In genomic region chr4:110867251-110867960, GRCh38 we compare ENCODE assay signal across 13 cellular contexts.
DNase-seq lines count a peak whose midpoint lies in the region; ATAC-seq and TF ChIP-seq lines count a peak whose summit lies in the region.
"Had no signal": no experiment of that assay in that cellular context is flagged by ENCODE, and none has a peak within 500 bp of the region (broad histone marks: within the 10 kb centered on the region; RNA-seq: fewer than 3 reads in every experiment).

No MANE protein-coding gene starts in this region.

- H3K4me1 Mint-ChIP-seq in Calu3 (ENCODE audit: low read depth, unreplicated experiment) (peaks cover 25% of the 10 kb centered on the region), glutamatergic neuron (ENCODE audit: low read depth, unreplicated experiment) (peaks cover 2% of the 10 kb centered on the region)

- H3K4me3 Mint-ChIP-seq in Calu3 (ENCODE audit: low read depth, unreplicated experiment) (no peak overlapping the region), glutamatergic neuron (ENCODE audit: unreplicated experiment) (no peak overlapping the region)
- H3K4me3 Mint-ChIP-seq: brain; T-helper 1 cell treated with Interleukin-12 subunit alpha and Interleukin-12 subunit beta and Interleukin-4 antibody, amounts not matched to agents 30 μg/mL and 1 μg/mL, for 36 hours had no signal

- TF ChIP-seq CTCF in GM10248 (IDR thresholded peaks at IDR 0.05; ENCODE audit: control extremely low read depth, extremely low read depth, low read depth, missing control alignments), result no peak
- TF ChIP-seq CTCF in Calu3 (IDR thresholded peaks at IDR 0.05; ENCODE audit: unreplicated experiment), result no peak
- TF ChIP-seq CTCF in glutamatergic neuron (IDR thresholded peaks at IDR 0.05; ENCODE audit: partially characterized antibody, unreplicated experiment), result no peak

- BruUV-seq in Calu3 (replicated peaks; lab: Mats Ljungman, UMichigan), result no TSS peak

- H3K27ac Mint-ChIP-seq in Calu3 (ENCODE audit: unreplicated experiment) (no peak overlapping the region), glutamatergic neuron (ENCODE audit: unreplicated experiment) (no peak overlapping the region)
- H3K27ac Mint-ChIP-seq: T-helper 1 cell treated with Interleukin-12 subunit alpha and Interleukin-12 subunit beta and Interleukin-4 antibody, amounts not matched to agents 30 μg/mL and 1 μg/mL, for 36 hours had no signal

- H3K9me3 Mint-ChIP-seq in Calu3 (ENCODE audit: low read depth, unreplicated experiment) (no peaks in the 10 kb centered on the region), glutamatergic neuron (ENCODE audit: unreplicated experiment) (no peaks in the 10 kb centered on the region)
- H3K9me3 Mint-ChIP-seq: T-helper 1 cell treated with Interleukin-12 subunit alpha and Interleukin-12 subunit beta and Interleukin-4 antibody, amounts not matched to agents 30 μg/mL and 1 μg/mL, for 36 hours had no signal

- no peaks in the 10 kb centered on the region for H3K27me3 Mint-ChIP-seq in Calu3 (ENCODE audit: unreplicated experiment)
- H3K27me3 Mint-ChIP-seq in glutamatergic neuron (ENCODE audit: unreplicated experiment), result no peaks in the 10 kb centered on the region
- H3K27me3 Mint-ChIP-seq: brain had no signal

- POLR2A ChIA-PET in GM10248 (lab: Yijun Ruan, JAX), result no interaction called here

- CTCF ChIA-PET in GM10248 (lab: Yijun Ruan, JAX), result no interaction called here
- CTCF ChIA-PET in Calu3 (lab: Charles Lee), result no interaction called here

- H3K36me3 Mint-ChIP-seq in Calu3 (ENCODE audit: insufficient read depth, unreplicated experiment) (no peaks in the 10 kb centered on the region), glutamatergic neuron (ENCODE audit: unreplicated experiment) (no peaks in the 10 kb centered on the region)

- peak; percentile 65 for ATAC-seq in GM19351 (IDR thresholded peaks at IDR 0.05; ENCODE audit: unreplicated experiment)
- peak; percentile 72 for ATAC-seq in HG02759 (IDR thresholded peaks at IDR 0.05; ENCODE audit: unreplicated experiment)
- ATAC-seq in HG03469 (IDR thresholded peaks at IDR 0.05; ENCODE audit: unreplicated experiment), result peak; percentile 47
- ATAC-seq: left cardiac atrium, upper lobe of right lung had no signal

- intact Hi-C loops in Calu3 (cut with micrococcal nuclease; ENCODE audit: unreplicated experiment) (no loop called here), posterior vena cava (cut with DNase I) (no loop called here)

- peak; percentile 10 for DNase-seq in GM10248 (ENCODE audit: extremely low spot score)
- DNase-seq in Calu3, result no peak
- DNase-seq in posterior vena cava (ENCODE audit: low spot score), result no peak
- no peak for DNase-seq in C1 segment of cervical spinal cord (lab: John Stamatoyannopoulos, UW)
- DNase-seq in glutamatergic neuron, result no peak
- DNase-seq: left cardiac atrium, NCI-H446 treated with DMSO at 0.1 percent for 48 hours, upper lobe of right lung had no signal
